In genomic region chr11:85590848-85591483, GRCh38 we compare ENCODE assay signal across 9 cellular contexts. TPM values are rescaled to one million over a fixed set of nuclear protein-coding genes. Genes with fewer than 3 reads are reported as not detected.
DNase-seq lines count a peak whose midpoint lies in the region; ATAC-seq, FAIRE-seq and TF ChIP-seq lines count a peak whose summit lies in the region.
"Had no signal": no experiment of that assay in that cellular context is flagged by ENCODE, and none has a peak within 500 bp of the region (broad histone marks: within the 10 kb centered on the region; RNA-seq: fewer than 3 reads in every experiment).

No MANE protein-coding gene starts in this region.

- H3K4me1 ChIP-seq in H1 (replicated peaks in 1 of 4; ENCODE audit: control insufficient read depth in 3 of 4, insufficient read depth in 4 of 4, low read length in 3 of 4), result no peaks in the 10 kb centered on the region; a peak in 3 of 7 replicates

- no peaks in the 10 kb centered on the region for H3K36me3 Mint-ChIP-seq in activated CD8-positive, alpha-beta T cell treated with anti-CD3 and anti-CD28 coated beads for 36 hours (ENCODE audit: low read depth)

- no peak overlapping the region for H2BK20ac ChIP-seq in H1 (ENCODE audit: low read length)

- TF ChIP-seq POLR2A in H1 (IDR thresholded peaks at IDR 0.05; ENCODE audit: control extremely low read depth in 1 of 2, low read depth in 2 of 2, low read length in 2 of 2), result no peak

- H3K4me1 Mint-ChIP-seq in activated CD8-positive, alpha-beta T cell treated with anti-CD3 and anti-CD28 coated beads for 36 hours (ENCODE audit: low read depth), result no peaks in the 10 kb centered on the region

- H4K20me1 ChIP-seq in H1 (replicated peaks in 1 of 2; ENCODE audit: control insufficient read depth in 1 of 2, insufficient read depth in 2 of 2, low read length in 2 of 2), result no peaks in the 10 kb centered on the region

- POLR2A ChIA-PET in H1 (lab: Charles Lee; ENCODE audit: partially characterized antibody), result no interaction called here
- POLR2A ChIA-PET in activated CD8-positive, alpha-beta T cell treated with anti-CD3 and anti-CD28 coated beads for 36 hours (lab: Charles Lee), result no interaction called here

- H3K27me3 ChIP-seq in H1 (replicated peaks in 1 of 4; ENCODE audit: control insufficient read depth in 3 of 4, extremely low read depth in 1 of 4, insufficient read depth in 3 of 4, low read length in 3 of 4), result no peaks in the 10 kb centered on the region

- H3K4ac ChIP-seq in H1 (replicated peaks; ENCODE audit: insufficient read length, low read depth, low read length), result no peak overlapping the region

- H3K9me3 Mint-ChIP-seq in activated CD8-positive, alpha-beta T cell treated with anti-CD3 and anti-CD28 coated beads for 36 hours, result peaks cover 2% of the 10 kb centered on the region

- ATAC-seq in GM19397 (IDR thresholded peaks at IDR 0.05; ENCODE audit: unreplicated experiment), result peak; percentile 69
- no peak for ATAC-seq in activated CD8-positive, alpha-beta T cell treated with anti-CD3 and anti-CD28 coated beads for 36 hours

- WGBS in H1 (ENCODE audit: extremely low coverage in 1 of 2, insufficient coverage in 1 of 2, insufficient read length in 1 of 2, insufficient replicate concordance in 2 of 2, low coverage in 1 of 2, low lambda C conversion rate in 2 of 2, missing lambda C conversion rate in 1 of 2), 2 experiments, result 86% methylated on average over 4 of the region's 4 CpGs; no CpG with 5 or more reads in 1 of the 2 experiments

- H4K91ac ChIP-seq in H1 (replicated peaks; ENCODE audit: insufficient read length, low read length), result no peak overlapping the region

- H2BK5ac ChIP-seq in H1 (ENCODE audit: low read depth, low read length), result no peak overlapping the region

- FAIRE-seq in H1 (lab: Jason Lieb, UNC), result peak; percentile 28
- FAIRE-seq: endometrium had no signal

- no peaks in the 10 kb centered on the region for H3K79me2 ChIP-seq in H1 (ENCODE audit: control insufficient read depth in 1 of 2, insufficient read depth in 2 of 2, low read length in 2 of 2)

- H2BK15ac ChIP-seq in H1 (ENCODE audit: low read length), result no peak overlapping the region

- TF ChIP-seq CTCF in H1 (IDR thresholded peaks at IDR 0.05; ENCODE audit: control extremely low read depth in 1 of 3, insufficient read depth in 1 of 3, low read depth in 1 of 3, low read length in 3 of 3), result peak in 2 of 3 experiments; percentile 22 to 40; a peak in 2 of 4 replicates
- no peak for TF ChIP-seq CTCF in activated CD8-positive, alpha-beta T cell treated with anti-CD3 and anti-CD28 coated beads for 36 hours (IDR thresholded peaks at IDR 0.05)

- no peak overlapping the region for H3K9ac ChIP-seq in H1 (replicated peaks in 1 of 4; ENCODE audit: extremely low read depth in 1 of 4, low read depth in 3 of 4, low read length in 3 of 4)

- H3K18ac ChIP-seq in H1 (ENCODE audit: extremely low read depth, low read length), result no peak overlapping the region

- no peak overlapping the region for H4K5ac ChIP-seq in H1 (ENCODE audit: insufficient read length, low read depth, low read length)

- peak; percentile 75 to 79 for TF ChIP-seq RAD21 in H1 (IDR thresholded peaks at IDR 0.05 in 1 of 2, conservative IDR thresholded peaks at IDR 0.05 in 1 of 2; ENCODE audit: low read depth in 2 of 2, low read length in 2 of 2)

- H3K4me2 ChIP-seq in H1 (ENCODE audit: insufficient read depth in 1 of 2, low read depth in 2 of 2, low read length in 2 of 2), result no peak overlapping the region

- H3K36me3 ChIP-seq in H1 (ENCODE audit: control insufficient read depth in 2 of 4, insufficient read depth in 4 of 4, low read length in 3 of 4), result peaks cover 0 to 4% (median 0%) of the 10 kb centered on the region in 4 experiments; a peak in 1 of 8 replicates

- no peak overlapping the region for H2BK12ac ChIP-seq in H1 (ENCODE audit: low read depth, low read length)

- H3K27ac Mint-ChIP-seq in activated CD8-positive, alpha-beta T cell treated with anti-CD3 and anti-CD28 coated beads for 36 hours, result no peak overlapping the region

- no peaks in the 10 kb centered on the region for H3K27me3 Mint-ChIP-seq in activated CD8-positive, alpha-beta T cell treated with anti-CD3 and anti-CD28 coated beads for 36 hours

- no peak overlapping the region for H2BK120ac ChIP-seq in H1 (replicated peaks; ENCODE audit: low read depth, low read length)

- H3K79me1 ChIP-seq in H1 (ENCODE audit: low read depth, low read length), result no peaks in the 10 kb centered on the region

- H3K9me3 ChIP-seq in H1 (ENCODE audit: insufficient read depth in 2 of 2, low read depth in 1 of 2, low read length in 1 of 2), result peaks cover 4 to 10% of the 10 kb centered on the region in 2 experiments; a peak in 3 of 4 replicates

- no peak overlapping the region for H3K56ac ChIP-seq in H1 (replicated peaks; ENCODE audit: insufficient read length, low read depth, low read length)

- no peak overlapping the region for H3K4me3 Mint-ChIP-seq in activated CD8-positive, alpha-beta T cell treated with anti-CD3 and anti-CD28 coated beads for 36 hours

- H3K23ac ChIP-seq in H1 (ENCODE audit: insufficient read length), result no peak overlapping the region

- intact Hi-C loops in activated CD8-positive, alpha-beta T cell treated with anti-CD3 and anti-CD28 coated beads for 36 hours (cut with micrococcal nuclease), result loop anchor here (10.0 kb wide), 1 partner anchor 224 kb away; the partner anchor contains the start of gene SYTL2

- H3K23me2 ChIP-seq in H1 (ENCODE audit: low read depth, low read length), result no peaks in the 10 kb centered on the region

- H3K4me3 ChIP-seq in H1 (ENCODE audit: extremely low read depth in 1 of 4, insufficient read depth in 2 of 4, low read depth in 3 of 4, low read length in 4 of 4) (no peak overlapping the region), skeletal muscle cell (ENCODE audit: low read depth, low read length) (no peak overlapping the region)

- no peak overlapping the region for H4K8ac ChIP-seq in H1 (ENCODE audit: extremely low read depth, insufficient read depth, low read length)

- H2AFZ ChIP-seq in H1 (ENCODE audit: low read length), result no peak overlapping the region

- no peak overlapping the region for H3K14ac ChIP-seq in H1 (ENCODE audit: insufficient read length)

- H3K27ac ChIP-seq in H1 (ENCODE audit: low read depth, low read length), result no peak overlapping the region

- peak; percentile 49 for DNase-seq in AG20443 (ENCODE audit: low spot score)
- peak; percentile 22 for DNase-seq in NCI-H2196 (lab: John Stamatoyannopoulos, UW; ENCODE audit: unreplicated experiment)
- DNase-seq in H1 (ENCODE audit: low read depth in 1 of 2, low spot score in 2 of 2), result no peak
- peak; percentile 5 for DNase-seq in skeletal muscle cell (ENCODE audit: low read depth)
- no peak for DNase-seq in NCI-H1048 (lab: John Stamatoyannopoulos, UW)
- no peak for DNase-seq in activated CD4-positive, alpha-beta T cell treated with anti-CD3 and anti-CD28 coated beads for 1 hour
- no peak for DNase-seq in activated CD8-positive, alpha-beta T cell treated with anti-CD3 and anti-CD28 coated beads for 36 hours

- CTCF ChIA-PET in H1 (lab: Charles Lee; ENCODE audit: partially characterized antibody), result interaction anchor here (0.7 to 7.1 kb wide), 23 partner anchors 10 to 872 kb away, joined by 3 to 56 read pairs (median 3); no protein-coding TSS in a partner anchor
- CTCF ChIA-PET in activated CD8-positive, alpha-beta T cell treated with anti-CD3 and anti-CD28 coated beads for 36 hours (lab: Charles Lee), result interaction anchor here (0.6 to 1.6 kb wide), 3 partner anchors 41 to 1033 kb away, joined by 3 to 5 read pairs (median 5); partner anchors contain the start of gene CCDC83

- H2AK5ac ChIP-seq in H1 (ENCODE audit: low read depth, low read length), result no peak overlapping the region

- TF ChIP-seq EP300 in H1 (IDR thresholded peaks at IDR 0.05; ENCODE audit: borderline replicate concordance in 1 of 2, low read depth in 2 of 2, low read length in 2 of 2), result no peak

TF ChIP-seq in H1, 55 proteins besides CTCF, POLR2A, EP300 and RAD21 (continues in another document):
- TF ChIP-seq TBP (IDR thresholded peaks at IDR 0.05; ENCODE audit: low read depth, low read length), result no peak
- no peak for TF ChIP-seq SIN3A (conservative IDR thresholded peaks at IDR 0.05 in 1 of 2, IDR thresholded peaks at IDR 0.05 in 1 of 2; ENCODE audit: low read depth in 1 of 2, low read length in 2 of 2)

RNA-seq across cellular contexts. Expression of gene DLG2, which starts 36.2 kb away (rescaled TPM):
- total RNA-seq in H1 (2021; fragmentation: NEBNext Ultra II Directional; extraction: Animal tissue kit (Norgen Biotek cat#: 25700)), result 14.3 and 17.0 TPM in 2 replicates
- 1.7 and 2.2 TPM in 2 replicates for polyA plus RNA-seq in H1 (2011; rRNA removed)
- polyA plus RNA-seq in H1 (2011; cell fraction: cytosol; rRNA removed), result 2.6 TPM
- 4.4 TPM for polyA plus RNA-seq in H1 (2011; cell fraction: nucleus; rRNA removed)
- 3.1 to 7.0 TPM (median 4.1 TPM) in 4 replicates for polyA plus RNA-seq in H1 (2012, experiment 1 of 2)
- polyA plus RNA-seq in H1 (2012, experiment 2 of 2), result 1.2 TPM
- polyA plus RNA-seq in H1 (2013, experiment 1 of 2), result 5.3 TPM
- polyA plus RNA-seq in H1 (2013, experiment 2 of 2), result 4.6 TPM
- 20.6 and 22.5 TPM in 2 replicates for polyA minus RNA-seq in H1 (2011; rRNA and poly(A)+ RNA removed)
- polyA minus RNA-seq in H1 (2011; cell fraction: cytosol; rRNA and poly(A)+ RNA removed), result 5.7 TPM
- 70.0 TPM for polyA minus RNA-seq in H1 (2011; cell fraction: nucleus; rRNA and poly(A)+ RNA removed)
- 1 to 10 TPM; 2.2 to 2.6 TPM for total RNA-seq in activated CD8-positive, alpha-beta T cell treated with anti-CD3 and anti-CD28 coated beads for 36 hours

RNA-seq across cellular contexts. Expression of gene TMEM126B, which starts 37.4 kb away (rescaled TPM):
- total RNA-seq in H1 (2021; fragmentation: NEBNext Ultra II Directional; extraction: Animal tissue kit (Norgen Biotek cat#: 25700)), result 82.8 and 85.6 TPM in 2 replicates
- polyA plus RNA-seq in H1 (2011; rRNA removed), result 58.5 and 101 TPM in 2 replicates
- polyA plus RNA-seq in H1 (2011; cell fraction: cytosol; rRNA removed), result 66.5 TPM
- 20.3 TPM for polyA plus RNA-seq in H1 (2011; cell fraction: nucleus; rRNA removed)
- 55.7 to 104 TPM (median 64.7 TPM) in 4 replicates for polyA plus RNA-seq in H1 (2012, experiment 1 of 2)
- 44.4 TPM for polyA plus RNA-seq in H1 (2012, experiment 2 of 2)
- polyA plus RNA-seq in H1 (2013, experiment 1 of 2), result 76.0 TPM
- polyA plus RNA-seq in H1 (2013, experiment 2 of 2), result 70.2 TPM
- polyA minus RNA-seq in H1 (2011; rRNA and poly(A)+ RNA removed), result 26.3 and 30.6 TPM in 2 replicates
- polyA minus RNA-seq in H1 (2011; cell fraction: cytosol; rRNA and poly(A)+ RNA removed), result 14.1 TPM
- polyA minus RNA-seq in H1 (2011; cell fraction: nucleus; rRNA and poly(A)+ RNA removed), result 37.1 TPM
- 10 to 100 TPM; 51.6 to 61.2 TPM for total RNA-seq in activated CD8-positive, alpha-beta T cell treated with anti-CD3 and anti-CD28 coated beads for 36 hours

RNA-seq across cellular contexts. Expression of gene TMEM126A, which starts 56.8 kb away (rescaled TPM):
- total RNA-seq in H1 (2021; fragmentation: NEBNext Ultra II Directional; extraction: Animal tissue kit (Norgen Biotek cat#: 25700)), result 33.7 and 36.2 TPM in 2 replicates
- 24.8 and 58.7 TPM in 2 replicates for polyA plus RNA-seq in H1 (2011; rRNA removed)
- polyA plus RNA-seq in H1 (2011; cell fraction: cytosol; rRNA removed), result 37.2 TPM
- 7.4 TPM for polyA plus RNA-seq in H1 (2011; cell fraction: nucleus; rRNA removed)
- 33.1 to 60.1 TPM (median 40.5 TPM) in 4 replicates for polyA plus RNA-seq in H1 (2012, experiment 1 of 2)
- polyA plus RNA-seq in H1 (2012, experiment 2 of 2), result 29.6 TPM
- polyA plus RNA-seq in H1 (2013, experiment 1 of 2), result 62.5 TPM
- 65.6 TPM for polyA plus RNA-seq in H1 (2013, experiment 2 of 2)
- 18.7 and 20.1 TPM in 2 replicates for polyA minus RNA-seq in H1 (2011; rRNA and poly(A)+ RNA removed)
- 7.6 TPM for polyA minus RNA-seq in H1 (2011; cell fraction: cytosol; rRNA and poly(A)+ RNA removed)
- 14.6 TPM for polyA minus RNA-seq in H1 (2011; cell fraction: nucleus; rRNA and poly(A)+ RNA removed)
- total RNA-seq in activated CD8-positive, alpha-beta T cell treated with anti-CD3 and anti-CD28 coated beads for 36 hours, result 10 to 100 TPM; 47.3 to 48.9 TPM

Comparison
In these comparisons a context has a peak if more than half of its experiments do, and no peak if none do; other contexts are left out.
1. DNase-seq: peak in AG20443 (single experiment), NCI-H2196 (single experiment) and skeletal muscle cell (single experiment); none in H1 (0 of 2), NCI-H1048 (single experiment), activated CD4-positive, alpha-beta T cell treated with anti-CD3 and anti-CD28 coated beads for 1 hour (single experiment) and activated CD8-positive, alpha-beta T cell treated with anti-CD3 and anti-CD28 coated beads for 36 hours (single experiment).